ENCODE assay signal across 17 cellular contexts in the genomic region with DNA sequence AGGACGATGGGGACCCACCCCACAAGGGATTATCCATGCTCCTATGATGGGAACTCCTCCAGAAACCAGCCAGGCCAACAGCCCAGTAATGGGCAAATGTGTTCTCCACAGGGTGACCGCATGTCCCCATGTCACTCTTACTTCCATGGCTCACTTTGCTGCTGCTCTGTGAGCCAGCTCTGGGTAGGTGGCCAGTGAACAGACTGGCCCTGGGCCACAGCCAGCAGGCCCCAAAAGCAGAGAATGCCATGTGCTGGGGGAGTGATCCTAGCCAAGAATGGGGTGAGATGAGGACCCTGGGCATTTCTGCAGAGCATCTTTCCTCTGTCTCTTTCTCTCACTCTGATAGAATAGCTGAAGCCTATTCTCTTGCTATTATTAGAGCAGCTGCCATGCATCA.
DNase-seq lines count a peak whose midpoint lies in the region; ATAC-seq and TF ChIP-seq lines count a peak whose summit lies in the region.
"Had no signal": no experiment of that assay in that cellular context is flagged by ENCODE, and none has a peak within 500 bp of the region (broad histone marks: within the 10 kb centered on the region; RNA-seq: fewer than 3 reads in every experiment).

No MANE protein-coding gene starts in this region.

- H3K4me3 ChIP-seq in right cardiac atrium (ENCODE audit: low read length) = no peak overlapping the region
- no peak overlapping the region for H3K4me3 ChIP-seq in lung
- H3K4me3 ChIP-seq in skeletal muscle tissue (ENCODE audit: low read length in 3 of 3) = no peak overlapping the region
- H3K4me3 ChIP-seq: BLaER1 treated with 17β-estradiol and CSF1 and Interleukin-3, amounts not matched to agents 10 nM and 100 nM; GM23338 had no signal

- H3K36me3 ChIP-seq in lung (ENCODE audit: control insufficient read depth in 2 of 2, insufficient read depth in 2 of 2, low read length in 2 of 2) = no peaks in the 10 kb centered on the region
- H3K36me3 ChIP-seq in skeletal muscle tissue (ENCODE audit: control insufficient read depth in 3 of 3, insufficient read depth in 3 of 3, low read length in 3 of 3) = no peaks in the 10 kb centered on the region
- H3K36me3 ChIP-seq: BLaER1 treated with 17β-estradiol and CSF1 and Interleukin-3, amounts not matched to agents 10 nM and 100 nM had no signal

- ATAC-seq in Right ventricle myocardium superior (ENCODE audit: poor library complexity) (peak; percentile 45), right cardiac atrium (no peak), lung (ENCODE audit: insufficient read depth, low FRiP score) (no peak), GM21737 (IDR thresholded peaks at IDR 0.05; ENCODE audit: unreplicated experiment) (no peak)
- ATAC-seq: CD8-positive, alpha-beta T cell; GM23338 had no signal

- intact Hi-C loops in Right ventricle myocardium superior (cut with DNase I) = no loop called here
- intact Hi-C loops in right cardiac atrium (cut with DNase I) = no loop called here

- H3K27me3 ChIP-seq in right cardiac atrium (ENCODE audit: control insufficient read depth, insufficient read depth) (no peaks in the 10 kb centered on the region), lung (ENCODE audit: control insufficient read depth, insufficient read depth) (no peaks in the 10 kb centered on the region), skeletal muscle tissue (ENCODE audit: control insufficient read depth in 3 of 3, insufficient read depth in 3 of 3, low read length in 3 of 3) (no peaks in the 10 kb centered on the region)
- H3K27me3 ChIP-seq: BLaER1 treated with 17β-estradiol and CSF1 and Interleukin-3, amounts not matched to agents 10 nM and 100 nM had no signal

- TF ChIP-seq CTCF in lung (IDR thresholded peaks at IDR 0.05; ENCODE audit: control extremely low read depth, extremely low read depth) = no peak

- H3K4me1 ChIP-seq in right cardiac atrium (ENCODE audit: control insufficient read depth, insufficient read depth, low read length) (no peaks in the 10 kb centered on the region), lung (ENCODE audit: control insufficient read depth in 2 of 2, insufficient read depth in 2 of 2, low read length in 2 of 2) (no peaks in the 10 kb centered on the region), skeletal muscle tissue (ENCODE audit: control insufficient read depth in 3 of 3, insufficient read depth in 3 of 3, low read length in 3 of 3) (peaks cover 11 to 19% (median 15%) of the 10 kb centered on the region in 3 donors)

- no peak overlapping the region for H3K9ac ChIP-seq in skeletal muscle tissue (ENCODE audit: low read depth in 1 of 3, low read length in 3 of 3)
- H3K9ac ChIP-seq: BLaER1 treated with 17β-estradiol and CSF1 and Interleukin-3, amounts not matched to agents 10 nM and 100 nM had no signal

- H3K27ac ChIP-seq in right cardiac atrium (ENCODE audit: low read length) (no peak overlapping the region), lung (ENCODE audit: low read depth in 1 of 2, low read length in 1 of 2) (no peak overlapping the region), skeletal muscle tissue (ENCODE audit: low read depth, low read length) (peak overlapping the region; percentile 16)
- H3K27ac ChIP-seq: BLaER1 treated with 17β-estradiol and CSF1 and Interleukin-3, amounts not matched to agents 10 nM and 100 nM had no signal

- no peak for DNase-seq in Right ventricle myocardium superior
- no peak for DNase-seq in right cardiac atrium
- peak; percentile 3 for DNase-seq in lung (ENCODE audit: low spot score)
- no peak for DNase-seq in MV-4-11 (lab: John Stamatoyannopoulos, UW)
- no peak for DNase-seq in AML-193 (lab: John Stamatoyannopoulos, UW)
- DNase-seq: 8988T; Calu3; CD8-positive, alpha-beta T cell; DMS 273 treated with DMSO at 0.1 percent for 48 hours; DMS53; DND-41; EL; HCEC 1CT had no signal

- 67% methylated on average over 2 of the region's 2 CpGs for WGBS in right cardiac atrium
- WGBS in lung, 2 donors = 68 to 70% methylated on average over 2 of the region's 2 CpGs

- H3K9me3 ChIP-seq in right cardiac atrium (ENCODE audit: control insufficient read depth, low read length) = no peaks in the 10 kb centered on the region
- H3K9me3 ChIP-seq in lung (ENCODE audit: control insufficient read depth in 2 of 2, insufficient read depth in 1 of 2, low read length in 1 of 2) = no peaks in the 10 kb centered on the region
- H3K9me3 ChIP-seq in skeletal muscle tissue (ENCODE audit: control insufficient read depth in 3 of 3, low read length in 3 of 3) = no peaks in the 10 kb centered on the region
- H3K9me3 ChIP-seq: BLaER1 treated with 17β-estradiol and CSF1 and Interleukin-3, amounts not matched to agents 10 nM and 100 nM had no signal
